ENCODE assay signal across 20 cellular contexts in the genomic region with DNA sequence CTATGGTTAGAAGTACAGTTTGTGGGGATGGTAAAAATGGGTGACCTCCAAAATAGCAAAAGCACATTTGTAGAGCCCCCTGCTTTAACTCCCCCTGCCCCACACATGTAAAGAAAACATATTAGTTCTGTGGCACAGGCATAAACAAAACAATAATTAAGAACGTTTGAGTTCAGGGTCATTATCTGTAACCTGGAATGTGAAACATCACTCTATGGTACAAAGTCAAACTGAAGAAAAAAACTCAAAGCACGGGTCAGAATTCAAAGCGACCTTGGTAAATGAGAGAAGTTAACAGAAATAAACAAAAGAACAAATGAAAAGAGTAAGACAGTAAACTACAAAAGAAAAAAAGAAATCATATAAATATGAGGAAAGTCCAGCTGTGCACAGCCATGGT.
DNase-seq lines count a peak whose midpoint lies in the region; ATAC-seq, FAIRE-seq and TF ChIP-seq lines count a peak whose summit lies in the region.
"Had no signal": no experiment of that assay in that cellular context is flagged by ENCODE, and none has a peak within 500 bp of the region (broad histone marks: within the 10 kb centered on the region; RNA-seq: fewer than 3 reads in every experiment).

No MANE protein-coding gene starts in this region.

- H3K36me3 ChIP-seq in hepatocyte (replicated peaks; ENCODE audit: insufficient read depth, low read depth) (no peaks in the 10 kb centered on the region), HepG2 (replicated peaks in 1 of 2; ENCODE audit: control insufficient read depth in 1 of 2, insufficient read depth in 2 of 2, low read length in 2 of 2) (no peaks in the 10 kb centered on the region), prostate gland (no peaks in the 10 kb centered on the region)
- H3K36me3 ChIP-seq: BE2C; BLaER1 treated with 17β-estradiol and CSF1 and Interleukin-3, amounts not matched to agents 10 nM and 100 nM had no signal

- TF ChIP-seq POLR2A in HepG2 (IDR thresholded peaks at IDR 0.05; ENCODE audit: insufficient read depth in 1 of 2, low read depth in 2 of 2, low read length in 2 of 2) (no peak), prostate gland (IDR thresholded peaks at IDR 0.05) (no peak)

- H3K27ac ChIP-seq in hepatocyte (no peak overlapping the region), HepG2 (ENCODE audit: extremely low read length, insufficient read depth, low read length) (no peak overlapping the region), prostate gland (peak overlapping the region; percentile 6 to 18)
- H3K27ac ChIP-seq: A549; BLaER1 treated with 17β-estradiol and CSF1 and Interleukin-3, amounts not matched to agents 10 nM and 100 nM had no signal

- in situ Hi-C loops in HepG2 (cut with HindIII; ENCODE audit: extremely low pct_ligation_motif_present, low pct_unique_long_range_greater_than_20kb) = loop anchor here (5.0 to 10.0 kb wide), 2 partner anchors 165 to 1203 kb away; partner anchors contain the start of gene TFAP2B

- DNase-seq in hepatocyte (ENCODE audit: low spot score) (no peak), HepG2 (ENCODE audit: low spot score) (no peak), prostate gland (ENCODE audit: low spot score) (no peak), GM20000 (ENCODE audit: low spot score) (no peak), NCI-H2107 (lab: John Stamatoyannopoulos, UW) (no peak)
- DNase-seq: 8988T; ACHN; AML-193; BE2C; Calu3; CD4-positive, alpha-beta T cell; DND-41; H9 had no signal

- TF ChIP-seq CTCF in hepatocyte (IDR thresholded peaks at IDR 0.05; ENCODE audit: poor library complexity) = no peak
- no peak for TF ChIP-seq CTCF in HepG2 (CRISPR knock-in tag; IDR thresholded peaks at IDR 0.05)
- no peak for TF ChIP-seq CTCF in prostate gland (IDR thresholded peaks at IDR 0.05)
- TF ChIP-seq CTCF in GM20000 (IDR thresholded peaks at IDR 0.05; ENCODE audit: extremely low read depth, missing control alignments) = no peak

- no peaks in the 10 kb centered on the region for H3K9me2 ChIP-seq in hepatocyte (replicated peaks; ENCODE audit: insufficient read depth)

- intact Hi-C loops in HepG2 (cut with micrococcal nuclease; ENCODE audit: unreplicated experiment) = loop anchor here (1.0 to 2.0 kb wide), 2 partner anchors 461 to 1204 kb away; no protein-coding TSS in a partner anchor
- intact Hi-C loops in prostate gland (cut with DNase I) = loop anchor here (5.0 to 10.0 kb wide), 2 partner anchors 65 to 1203 kb away; partner anchors contain the start of gene TFAP2B

- no peak for TF ChIP-seq RAD21 in HepG2 (CRISPR knock-in tag; IDR thresholded peaks at IDR 0.05)

- no peaks in the 10 kb centered on the region for H3K27me3 ChIP-seq in hepatocyte
- H3K27me3 ChIP-seq in HepG2 (ENCODE audit: control insufficient read depth in 1 of 2, insufficient read depth in 2 of 2, low read length in 2 of 2) = no peaks in the 10 kb centered on the region
- no peaks in the 10 kb centered on the region for H3K27me3 ChIP-seq in prostate gland (replicated peaks; ENCODE audit: insufficient read depth)
- H3K27me3 ChIP-seq: BE2C; BLaER1 treated with 17β-estradiol and CSF1 and Interleukin-3, amounts not matched to agents 10 nM and 100 nM had no signal

- H3K79me2 ChIP-seq in hepatocyte (no peaks in the 10 kb centered on the region), HepG2 (ENCODE audit: insufficient read depth, low read length) (no peaks in the 10 kb centered on the region)

- ATAC-seq in HepG2 = peak; percentile 54
- ATAC-seq in GM21528 (IDR thresholded peaks at IDR 0.05; ENCODE audit: low FRiP score, unreplicated experiment) = no peak
- ATAC-seq: A549, GM23338, HCT116 had no signal

- CTCF ChIA-PET in HepG2 (lab: Yijun Ruan, JAX; ENCODE audit: low intra/inter-chr PET ratio, low total read pairs) = interaction anchor here (2.7 to 3.6 kb wide), 2 partner anchors 165 to 1204 kb away, joined by 29 to 32 read pairs; no protein-coding TSS in a partner anchor

- no peak overlapping the region for H2AFZ ChIP-seq in hepatocyte
- H2AFZ ChIP-seq in HepG2 (ENCODE audit: low read length) = no peak overlapping the region
- H2AFZ ChIP-seq: GM23338 had no signal

- peaks cover 15% of the 10 kb centered on the region for H3K4me1 ChIP-seq in hepatocyte (ENCODE audit: insufficient read depth)
- H3K4me1 ChIP-seq in HepG2 (ENCODE audit: insufficient read depth, low read length) = peaks cover 21% of the 10 kb centered on the region
- H3K4me1 ChIP-seq in prostate gland (replicated peaks) = no peaks in the 10 kb centered on the region
- H3K4me1 ChIP-seq: A549 had no signal

- BruUV-seq in HepG2 (replicated peaks; lab: Mats Ljungman, UMichigan) = no TSS peak

- H3K4me3 ChIP-seq in hepatocyte (no peak overlapping the region), HepG2 (replicated peaks in 1 of 3; ENCODE audit: insufficient read depth in 1 of 3, low read depth in 2 of 3, low read length in 3 of 3) (no peak overlapping the region), prostate gland (no peak overlapping the region)
- H3K4me3 ChIP-seq: A549; BLaER1 treated with 17β-estradiol and CSF1 and Interleukin-3, amounts not matched to agents 10 nM and 100 nM; GM23338 had no signal

- POLR2A ChIA-PET in HepG2 (lab: Yijun Ruan, JAX) = no interaction called here

- H3K4me2 ChIP-seq in hepatocyte (peak overlapping the region; percentile 22), HepG2 (ENCODE audit: low read depth, low read length) (peak overlapping the region; percentile 34; the same call in 1 of the 2 replicates)
- H3K4me2 ChIP-seq: A549; BLaER1 treated with 17β-estradiol and CSF1 and Interleukin-3, amounts not matched to agents 10 nM and 100 nM; GM23338 had no signal

- FAIRE-seq in HepG2 (lab: Jason Lieb, UNC) = no peak
- FAIRE-seq: A549, G401.6, GM12892 had no signal

- no peak overlapping the region for H3K9ac ChIP-seq in HepG2 (ENCODE audit: insufficient read depth, low read depth, low read length)
- H3K9ac ChIP-seq: BLaER1 treated with 17β-estradiol and CSF1 and Interleukin-3, amounts not matched to agents 10 nM and 100 nM had no signal

- WGBS in hepatocyte (ENCODE audit: low lambda C conversion rate, missing lambda C conversion rate) = 25% methylated on average over 3 of the region's 3 CpGs
- WGBS in HepG2 (ENCODE audit: low lambda C conversion rate) = 2% methylated on average over 3 of the region's 3 CpGs
- 34% methylated on average over 3 of the region's 3 CpGs for WGBS in prostate gland

- no peaks in the 10 kb centered on the region for H4K20me1 ChIP-seq in hepatocyte (ENCODE audit: insufficient read depth, poor library complexity, severe bottlenecking)
- H4K20me1 ChIP-seq in HepG2 (ENCODE audit: insufficient read depth, low read length) = no peaks in the 10 kb centered on the region
- H4K20me1 ChIP-seq: BLaER1 treated with 17β-estradiol and CSF1 and Interleukin-3, amounts not matched to agents 10 nM and 100 nM had no signal

- no peak for TF ChIP-seq EP300 in HepG2 (IDR thresholded peaks at IDR 0.05; ENCODE audit: low read depth in 2 of 2, low read length in 2 of 2)
- no peak for TF ChIP-seq EP300 in HepG2 (CRISPR knock-in tag; IDR thresholded peaks at IDR 0.05; ENCODE audit: borderline replicate concordance)

- H3K9me3 ChIP-seq in hepatocyte (ENCODE audit: low read depth) = no peaks in the 10 kb centered on the region
- no peaks in the 10 kb centered on the region for H3K9me3 ChIP-seq in HepG2 (ENCODE audit: low read length)
- H3K9me3 ChIP-seq in prostate gland = no peaks in the 10 kb centered on the region
- H3K9me3 ChIP-seq: A549; BE2C; BLaER1 treated with 17β-estradiol and CSF1 and Interleukin-3, amounts not matched to agents 10 nM and 100 nM had no signal

TF ChIP-seq in HepG2, 621 proteins besides CTCF, POLR2A, EP300 and RAD21 (continues in another document):
- TF ChIP-seq ZNF160 (CRISPR knock-in tag; IDR thresholded peaks at IDR 0.05) (no peak), HNF4A (CRISPR knock-in tag; IDR thresholded peaks at IDR 0.05) (peak; percentile 51), SP5 (CRISPR knock-in tag; IDR thresholded peaks at IDR 0.05; ENCODE audit: borderline replicate concordance, low read depth) (no peak), ARID5B (CRISPR knock-in tag; IDR thresholded peaks at IDR 0.05) (0 out of 2 replicates have a peak, but pooled peaks have one; percentile 16), NFIC (IDR thresholded peaks at IDR 0.05; ENCODE audit: low read length) (peak; percentile 36; the same call in 1 of the 2 replicates)
- TF ChIP-seq, protein P1, sequence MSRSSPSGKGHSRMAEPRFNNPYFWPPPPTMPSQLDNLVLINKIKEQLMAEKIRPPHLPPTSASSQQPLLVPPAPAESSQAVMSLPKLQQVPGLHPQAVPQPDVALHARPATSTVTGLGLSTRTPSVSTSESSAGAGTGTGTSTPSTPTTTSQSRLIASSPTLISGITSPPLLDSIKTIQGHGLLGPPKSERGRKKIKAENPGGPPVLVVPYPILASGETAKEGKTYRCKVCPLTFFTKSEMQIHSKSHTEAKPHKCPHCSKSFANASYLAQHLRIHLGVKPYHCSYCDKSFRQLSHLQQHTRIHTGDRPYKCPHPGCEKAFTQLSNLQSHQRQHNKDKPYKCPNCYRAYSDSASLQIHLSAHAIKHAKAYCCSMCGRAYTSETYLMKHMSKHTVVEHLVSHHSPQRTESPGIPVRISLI (CRISPR knock-in tag; IDR thresholded peaks at IDR 0.05; ENCODE audit: borderline replicate concordance) = peak; percentile 64; the same call in 1 of the 2 replicates

Comparison
In these comparisons a context has a peak if more than half of its experiments do, and no peak if none do; other contexts are left out.
1. H3K27ac ChIP-seq: peak in prostate gland (2 of 2); none in hepatocyte (single experiment) and HepG2 (single experiment).